In the genomic region with DNA sequence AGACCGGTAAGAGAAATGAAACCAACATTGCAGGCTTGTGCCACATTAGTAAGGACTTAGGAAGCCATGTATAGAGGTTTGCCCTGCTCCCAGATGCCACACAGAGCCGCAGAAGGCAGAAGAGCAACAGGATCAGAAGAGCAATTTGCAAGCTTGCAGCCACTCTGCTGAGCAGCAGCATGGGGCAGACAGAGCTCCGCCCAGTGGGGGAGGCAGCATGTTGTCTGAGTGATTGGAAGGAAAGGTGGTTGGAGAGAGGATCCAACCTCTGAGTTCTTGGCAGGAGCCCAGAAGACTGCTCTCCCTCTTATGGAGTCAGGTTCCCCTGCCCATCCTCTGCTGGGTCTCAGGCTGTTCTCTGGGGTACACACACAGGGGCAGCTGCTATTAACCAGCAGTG, we compare ENCODE assay signal across 10 cellular contexts. TPM values are rescaled to one million over a fixed set of nuclear protein-coding genes. Genes with fewer than 3 reads are reported as not detected.
A peak's percentile ranks its signal among the peaks of the same experiment; 100 is the strongest.
DNase-seq lines count a peak whose midpoint lies in the region; ATAC-seq, FAIRE-seq and TF ChIP-seq lines count a peak whose summit lies in the region.
"Had no signal": no experiment of that assay in that cellular context is flagged by ENCODE, and none has a peak within 500 bp of the region (broad histone marks: within the 10 kb centered on the region; RNA-seq: fewer than 3 reads in every experiment).

No MANE protein-coding gene starts in this region.

- ATAC-seq in A549 (peak; percentile 43 to 74; a peak in 3 of 6 replicates), HG02571 (IDR thresholded peaks at IDR 0.05; ENCODE audit: unreplicated experiment) (no peak), HG03469 (IDR thresholded peaks at IDR 0.05; ENCODE audit: unreplicated experiment) (no peak)

- CTCF ChIA-PET in A549 (lab: Yijun Ruan, JAX), result interaction anchor here (0.9 to 2.9 kb wide), 8 partner anchors 11 to 390 kb away, joined by 3 to 13 read pairs (median 3); no protein-coding TSS in a partner anchor

- H3K4me3 ChIP-seq in A549, result no peak overlapping the region

- H3K4me1 ChIP-seq in A549, result peaks cover 40% of the 10 kb centered on the region

- peak overlapping the region; percentile 44 for H3K4me2 ChIP-seq in A549

- TF ChIP-seq RAD21 in A549 (conservative IDR thresholded peaks at IDR 0.05 in 1 of 2, IDR thresholded peaks at IDR 0.05 in 1 of 2), result no peak

- no peak for TF ChIP-seq POLR2A in A549 (IDR thresholded peaks at IDR 0.05; ENCODE audit: low read length)

- POLR2A ChIA-PET in A549 (lab: Yijun Ruan, JAX), result no interaction called here

- no peak for FAIRE-seq in A549 (lab: Jason Lieb, UNC)

- TF ChIP-seq EP300 in A549 (IDR thresholded peaks at IDR 0.05), result no peak

- intact Hi-C loops in head of caudate nucleus (cut with DNase I), result no loop called here

- no peaks in the 10 kb centered on the region for H3K9me3 ChIP-seq in A549

- DNase-seq in A549 (ENCODE audit: low read depth in 1 of 2, low spot score in 1 of 2) (peak; percentile 41 to 42), LHCN-M2 (ENCODE audit: low read depth) (peak; percentile 71), NCI-H774 (lab: John Stamatoyannopoulos, UW) (peak; percentile 61), head of caudate nucleus (peak in 37 of 42 donors; percentile 23 to 86 (median 50)), GF-D8 (lab: John Stamatoyannopoulos, UW) (no peak), SKM-1 (lab: John Stamatoyannopoulos, UW; ENCODE audit: unreplicated experiment) (no peak)
- DNase-seq: CD4-positive, alpha-beta memory T cell; stimulated activated CD4-positive, alpha-beta T cell treated with anti-CD3 and anti-CD28 coated beads, Interleukin-2, amount 100 ng/mL, for 48 hours had no signal

- H3K27ac ChIP-seq in A549, result peak overlapping the region; percentile 62 to 80; a peak in 4 of 6 replicates

- no peak for TF ChIP-seq CTCF in A549 (IDR thresholded peaks at IDR 0.05)

- WGBS in A549 (ENCODE audit: missing lambda C conversion rate), result 60% methylated on average over 3 of the region's 3 CpGs

TF ChIP-seq in A549, 52 proteins besides CTCF, POLR2A, EP300 and RAD21:
- peak; percentile 20 for TF ChIP-seq MAFK (IDR thresholded peaks at IDR 0.05; ENCODE audit: partially characterized antibody)
- no peak for TF ChIP-seq RNF2 (IDR thresholded peaks at IDR 0.05; ENCODE audit: borderline replicate concordance, low read depth)

RNA-seq across cellular contexts. Expression of gene KRT6A, which starts 2.3 kb away (rescaled TPM):
- 0.04 and 0.09 TPM in 2 replicates for polyA plus RNA-seq in A549 (2011; rRNA removed)
- polyA plus RNA-seq in A549 (2012; cell fraction: cytosol; rRNA removed), result 0.06 and 0.15 TPM in 2 replicates
- 0.13 and 0.34 TPM in 2 replicates for polyA plus RNA-seq in A549 (2012; cell fraction: nucleus; rRNA removed)
- 0.07 to 0.14 TPM (median 0.11 TPM) in 3 replicates for polyA plus RNA-seq in A549 (2017; fragmentation: RNase III; extraction: RNeasy Plus Mini Kit Qiagen cat#74134 plus additional on column Dnase treatment)
- polyA minus RNA-seq in A549 (2011; rRNA and poly(A)+ RNA removed), result 0.29 and 1.5 TPM in 2 replicates
- total RNA-seq in LHCN-M2 (2014; rRNA removed), result not detected in 2 replicates
- polyA plus RNA-seq in LHCN-M2 (2012), result not detected
- total RNA-seq: CD4-positive, alpha-beta memory T cell had no signal
- polyA plus RNA-seq: CD4-positive, alpha-beta memory T cell had no signal

RNA-seq across cellular contexts. Expression of gene KRT6C, which starts 21.8 kb away (rescaled TPM):
- polyA plus RNA-seq in A549 (2011; rRNA removed) (not detected in 2 replicates), A549 (2017; fragmentation: RNase III; extraction: RNeasy Plus Mini Kit Qiagen cat#74134 plus additional on column Dnase treatment) (not detected in 3 replicates)
- not detected in 2 replicates for polyA plus RNA-seq in A549 (2012; cell fraction: cytosol; rRNA removed)
- polyA plus RNA-seq in A549 (2012; cell fraction: nucleus; rRNA removed), result not detected in 2 replicates
- not detected in 2 replicates for polyA minus RNA-seq in A549 (2011; rRNA and poly(A)+ RNA removed)
- not detected in 2 replicates for total RNA-seq in LHCN-M2 (2014; rRNA removed)
- polyA plus RNA-seq in LHCN-M2 (2012), result not detected
- total RNA-seq: CD4-positive, alpha-beta memory T cell had no signal
- polyA plus RNA-seq: CD4-positive, alpha-beta memory T cell had no signal

RNA-seq across cellular contexts. Expression of gene KRT5, which starts 24.8 kb away (rescaled TPM):
- polyA plus RNA-seq in A549 (2011; rRNA removed), result 0.06 TPM in 1 of 2 replicates, not detected in the other
- 0.05 and 0.09 TPM in 2 replicates for polyA plus RNA-seq in A549 (2012; cell fraction: cytosol; rRNA removed)
- polyA plus RNA-seq in A549 (2012; cell fraction: nucleus; rRNA removed), result 0.02 and 0.06 TPM in 2 replicates
- 0.08 to 0.25 TPM in 2 of 3 replicates, not detected in the other for polyA plus RNA-seq in A549 (2017; fragmentation: RNase III; extraction: RNeasy Plus Mini Kit Qiagen cat#74134 plus additional on column Dnase treatment)
- polyA minus RNA-seq in A549 (2011; rRNA and poly(A)+ RNA removed), result 1.0 TPM in 1 of 2 replicates, not detected in the other
- not detected in 2 replicates for total RNA-seq in LHCN-M2 (2014; rRNA removed)
- polyA plus RNA-seq in LHCN-M2 (2012), result 0.10 TPM
- total RNA-seq: CD4-positive, alpha-beta memory T cell had no signal
- polyA plus RNA-seq: CD4-positive, alpha-beta memory T cell had no signal

RNA-seq across cellular contexts. Expression of gene KRT6B, which starts 43.4 kb away (rescaled TPM):
- polyA plus RNA-seq in A549 (2011; rRNA removed) (not detected in 2 replicates), A549 (2017; fragmentation: RNase III; extraction: RNeasy Plus Mini Kit Qiagen cat#74134 plus additional on column Dnase treatment) (not detected in 3 replicates)
- polyA plus RNA-seq in A549 (2012; cell fraction: cytosol; rRNA removed), result 0.01 TPM in 1 of 2 replicates, not detected in the other
- polyA plus RNA-seq in A549 (2012; cell fraction: nucleus; rRNA removed), result 0.01 TPM in 1 of 2 replicates, not detected in the other
- polyA minus RNA-seq in A549 (2011; rRNA and poly(A)+ RNA removed), result not detected in 2 replicates
- not detected in 2 replicates for total RNA-seq in LHCN-M2 (2014; rRNA removed)
- not detected for polyA plus RNA-seq in LHCN-M2 (2012)
- total RNA-seq: CD4-positive, alpha-beta memory T cell had no signal
- polyA plus RNA-seq: CD4-positive, alpha-beta memory T cell had no signal

RNA-seq across cellular contexts. Expression of gene KRT71, which starts 57.6 kb away (rescaled TPM):
- not detected in 2 replicates for polyA plus RNA-seq in A549 (2011; rRNA removed)
- polyA plus RNA-seq in A549 (2012; cell fraction: cytosol; rRNA removed), result not detected in 2 replicates
- not detected in 2 replicates for polyA plus RNA-seq in A549 (2012; cell fraction: nucleus; rRNA removed)
- not detected in 3 replicates for polyA plus RNA-seq in A549 (2017; fragmentation: RNase III; extraction: RNeasy Plus Mini Kit Qiagen cat#74134 plus additional on column Dnase treatment)
- not detected in 2 replicates for polyA minus RNA-seq in A549 (2011; rRNA and poly(A)+ RNA removed)
- total RNA-seq in LHCN-M2 (2014; rRNA removed), result not detected in 2 replicates
- polyA plus RNA-seq in LHCN-M2 (2012), result not detected
- total RNA-seq: CD4-positive, alpha-beta memory T cell had no signal
- polyA plus RNA-seq: CD4-positive, alpha-beta memory T cell had no signal

Comparison
In these comparisons a context has a peak if more than half of its experiments do, and no peak if none do; other contexts are left out.
1. ATAC-seq: peak in A549 (2 of 2); none in HG02571 (single experiment) and HG03469 (single experiment).
2. DNase-seq: peak in A549 (2 of 2), LHCN-M2 (single experiment), NCI-H774 (single experiment) and head of caudate nucleus (37 of 42); none in GF-D8 (single experiment) and SKM-1 (single experiment).